In genomic region chr17:44736551-44737240, GRCh38 we compare ENCODE assay signal across 26 cellular contexts. TPM values are rescaled to one million over a fixed set of nuclear protein-coding genes. Genes with fewer than 3 reads are reported as not detected.
"Had no signal": no experiment of that assay in that cellular context is flagged by ENCODE, and none has a peak within 500 bp of the region (broad histone marks: within the 10 kb centered on the region; RNA-seq: fewer than 3 reads in every experiment).

No MANE protein-coding gene starts in this region.

- H3K36me3 ChIP-seq: ovary, transverse colon had no signal

- H3K4me3 Mint-ChIP-seq: activated B cell treated with CpG ODN at 0.5 μM for 24 hours; activated CD8-positive, alpha-beta memory T cell treated with anti-CD3 and anti-CD28 coated beads, Interleukin-2, amount 10 ng/mL, durations not matched to agents 7 days and 5 days; activated CD8-positive, alpha-beta T cell treated with anti-CD3 and anti-CD28 coated beads for 36 hours; activated naive CD4-positive, alpha-beta T cell treated with anti-CD3 and anti-CD28 coated beads, Interleukin-2, amount 50 U/mL, for 24 hours; activated naive CD8-positive, alpha-beta T cell treated with anti-CD3 and anti-CD28 coated beads, Interleukin-2, amount 50 U/mL, for 24 hours; mesothelial cell of epicardium; nephron progenitor cell; T-helper 2 cell treated with Interferon-gamma antibody and Interleukin-4, amounts not matched to agents 5 μg/mL and 100 μg/mL, for 36 hours had no signal

- H3K27me3 Mint-ChIP-seq: activated B cell treated with CpG ODN at 0.5 μM for 24 hours; activated CD8-positive, alpha-beta memory T cell treated with anti-CD3 and anti-CD28 coated beads, Interleukin-2, amount 10 ng/mL, durations not matched to agents 7 days and 5 days; activated CD8-positive, alpha-beta T cell treated with anti-CD3 and anti-CD28 coated beads for 36 hours; activated naive CD4-positive, alpha-beta T cell treated with anti-CD3 and anti-CD28 coated beads, Interleukin-2, amount 50 U/mL, for 24 hours; activated naive CD8-positive, alpha-beta T cell treated with anti-CD3 and anti-CD28 coated beads, Interleukin-2, amount 50 U/mL, for 24 hours; naive B cell had no signal

- H3K27me3 ChIP-seq: dorsolateral prefrontal cortex, ovary, testis, transverse colon had no signal

- H3K4me1 Mint-ChIP-seq: activated B cell treated with CpG ODN at 0.5 μM for 24 hours; activated CD8-positive, alpha-beta memory T cell treated with anti-CD3 and anti-CD28 coated beads, Interleukin-2, amount 10 ng/mL, durations not matched to agents 7 days and 5 days; activated naive CD4-positive, alpha-beta T cell treated with anti-CD3 and anti-CD28 coated beads, Interleukin-2, amount 50 U/mL, for 24 hours; activated naive CD8-positive, alpha-beta T cell treated with anti-CD3 and anti-CD28 coated beads, Interleukin-2, amount 50 U/mL, for 24 hours; mesothelial cell of epicardium; nephron progenitor cell had no signal

- H3K9me3 Mint-ChIP-seq: activated B cell treated with CpG ODN at 0.5 μM for 24 hours; activated CD8-positive, alpha-beta T cell treated with anti-CD3 and anti-CD28 coated beads for 36 hours; activated naive CD4-positive, alpha-beta T cell treated with anti-CD3 and anti-CD28 coated beads, Interleukin-2, amount 50 U/mL, for 24 hours; activated naive CD8-positive, alpha-beta T cell treated with anti-CD3 and anti-CD28 coated beads, Interleukin-2, amount 50 U/mL, for 24 hours; activated T-helper 2 cell treated with anti-CD3 and anti-CD28 coated beads, Interferon-gamma antibody, Interleukin-2, Interleukin-4, amounts not matched to agents 10 μg/mL and 5 μg/mL and 100 μg/mL, durations not matched to agents 14 hours and 24 hours and 36 hours; mesothelial cell of epicardium; naive B cell; nephron progenitor cell; T-helper 2 cell treated with Interferon-gamma antibody and Interleukin-4, amounts not matched to agents 5 μg/mL and 100 μg/mL, for 36 hours had no signal

- DNase-seq: activated B cell treated with CpG ODN at 0.5 μM for 24 hours; activated CD4-positive, alpha-beta T cell treated with anti-CD3 and anti-CD28 coated beads, Interleukin-2, amount 50 U/mL, for 1 hour; activated CD8-positive, alpha-beta memory T cell treated with anti-CD3 and anti-CD28 coated beads, Interleukin-2, amount 10 ng/mL, durations not matched to agents 7 days and 5 days; activated CD8-positive, alpha-beta T cell treated with anti-CD3 and anti-CD28 coated beads for 36 hours; activated naive CD8-positive, alpha-beta T cell treated with anti-CD3 and anti-CD28 coated beads, Interleukin-2, amount 50 U/mL, for 24 hours; activated T-cell treated with anti-CD3 and anti-CD28 coated beads, Interleukin-2, amount 50 U/mL, for 48 hours; amygdala; effector memory CD4-positive, alpha-beta T cell; head of caudate nucleus; naive B cell; nephron progenitor cell; ovary; psoas muscle; stimulated activated CD4-positive, alpha-beta T cell treated with anti-CD3 and anti-CD28 coated beads, Interleukin-15, amount 100 ng/mL, for 24 hours; stimulated activated CD4-positive, alpha-beta T cell treated with anti-CD3 and anti-CD28 coated beads, Interleukin-2, amount 100 ng/mL, for 24 hours; stimulated activated naive CD4-positive, alpha-beta T cell treated with Interleukin-2 at 50 U/mL for 16 hours; T-helper 1 cell; testis; transverse colon had no signal

- H3K36me3 Mint-ChIP-seq: naive B cell had no signal

- H3K4me3 ChIP-seq: coronary artery, dorsolateral prefrontal cortex, ovary, psoas muscle, smooth muscle cell, testis, transverse colon had no signal

- H3K9me3 ChIP-seq: ovary, psoas muscle, testis, transverse colon had no signal

- H3K27ac Mint-ChIP-seq: activated B cell treated with CpG ODN at 0.5 μM for 24 hours; activated CD8-positive, alpha-beta memory T cell treated with anti-CD3 and anti-CD28 coated beads, Interleukin-2, amount 10 ng/mL, durations not matched to agents 7 days and 5 days; activated CD8-positive, alpha-beta T cell treated with anti-CD3 and anti-CD28 coated beads for 36 hours; activated naive CD4-positive, alpha-beta T cell treated with anti-CD3 and anti-CD28 coated beads, Interleukin-2, amount 50 U/mL, for 24 hours; activated naive CD8-positive, alpha-beta T cell treated with anti-CD3 and anti-CD28 coated beads, Interleukin-2, amount 50 U/mL, for 24 hours; activated T-helper 2 cell treated with anti-CD3 and anti-CD28 coated beads, Interferon-gamma antibody, Interleukin-2, Interleukin-4, amounts not matched to agents 10 μg/mL and 5 μg/mL and 100 μg/mL, durations not matched to agents 14 hours and 24 hours and 36 hours; mesothelial cell of epicardium; naive B cell; nephron progenitor cell; T-helper 2 cell treated with Interferon-gamma antibody and Interleukin-4, amounts not matched to agents 5 μg/mL and 100 μg/mL, for 36 hours had no signal

- ATAC-seq: activated CD8-positive, alpha-beta memory T cell treated with anti-CD3 and anti-CD28 coated beads, Interleukin-2, amount 10 ng/mL, durations not matched to agents 7 days and 5 days; activated CD8-positive, alpha-beta T cell treated with anti-CD3 and anti-CD28 coated beads for 36 hours; activated naive CD8-positive, alpha-beta T cell treated with anti-CD3 and anti-CD28 coated beads, Interleukin-2, amount 50 U/mL, for 24 hours; psoas muscle had no signal

- H3K27ac ChIP-seq: coronary artery, ovary, psoas muscle, testis, transverse colon had no signal

- H3K4me1 ChIP-seq: psoas muscle, testis, transverse colon had no signal

RNA-seq across cellular contexts. Expression of gene ADAM11, which starts 22.1 kb away (rescaled TPM):
- total RNA-seq: smooth muscle cell had no signal
